1 cellular context compared by ENCODE assay signal in the genomic region with DNA sequence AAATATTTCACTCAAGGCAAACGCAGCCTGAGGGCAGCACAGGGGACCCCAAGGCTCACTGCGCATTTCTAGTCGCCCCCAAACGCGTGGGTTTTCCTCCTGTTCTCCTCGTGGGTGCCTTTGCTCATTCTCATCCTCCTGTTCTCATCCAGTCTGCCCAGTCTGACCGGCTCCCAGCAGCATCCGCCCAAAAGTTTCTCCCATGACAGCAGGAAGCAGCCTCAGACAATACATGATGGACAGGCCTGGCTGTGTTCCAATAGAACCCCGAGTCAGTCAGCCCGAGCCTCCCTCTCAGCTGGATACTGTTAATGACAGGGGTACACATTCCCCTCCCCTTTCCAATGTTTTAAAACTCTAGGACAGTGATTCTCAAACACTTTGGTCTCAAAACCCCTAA.
TF ChIP-seq lines count a peak whose summit lies in the region.

No MANE protein-coding gene starts in this region.

TF ChIP-seq in H1, 55 proteins besides CTCF, POLR2A, EP300 and RAD21:
- no peak for TF ChIP-seq ATF3 (IDR thresholded peaks at IDR 0.05; ENCODE audit: insufficient read depth, low read depth, low read length)
- TF ChIP-seq BRCA1 (IDR thresholded peaks at IDR 0.05; ENCODE audit: low read depth, low read length), result no peak
- TF ChIP-seq ASH2L (IDR thresholded peaks at IDR 0.05; ENCODE audit: low read length), result no peak
- TF ChIP-seq CEBPB (IDR thresholded peaks at IDR 0.05; ENCODE audit: low read depth, low read length), result no peak
- TF ChIP-seq KDM5A (IDR thresholded peaks at IDR 0.05; ENCODE audit: low read length), result no peak
- TF ChIP-seq RNF2 (IDR thresholded peaks at IDR 0.05; ENCODE audit: borderline replicate concordance, low read depth, low read length, missing control alignments, poor library complexity, severe bottlenecking), result no peak
- TF ChIP-seq CBX8 (IDR thresholded peaks at IDR 0.05; ENCODE audit: borderline replicate concordance, low read depth, low read length), result no peak
- TF ChIP-seq TBP (IDR thresholded peaks at IDR 0.05; ENCODE audit: low read depth, low read length), result no peak
- no peak for TF ChIP-seq KDM4A (IDR thresholded peaks at IDR 0.05; ENCODE audit: low read depth, low read length, severe bottlenecking)
- TF ChIP-seq JUN (IDR thresholded peaks at IDR 0.05; ENCODE audit: low read depth, low read length), result no peak
- no peak for TF ChIP-seq MAFK (IDR thresholded peaks at IDR 0.05; ENCODE audit: low read depth, low read length)
- no peak for TF ChIP-seq KDM1A (IDR thresholded peaks at IDR 0.05; ENCODE audit: borderline replicate concordance, low read length)
- no peak for TF ChIP-seq ZNF274 (IDR thresholded peaks at IDR 0.05; ENCODE audit: borderline replicate concordance, extremely low read depth, low read length)
- no peak for TF ChIP-seq PHF8 (conservative IDR thresholded peaks at IDR 0.05; ENCODE audit: low read depth, low read length)
- no peak for TF ChIP-seq CTBP2 (IDR thresholded peaks at IDR 0.05; ENCODE audit: borderline replicate concordance, insufficient read depth, insufficient read length, low read length)
- no peak for TF ChIP-seq BCL11A (IDR thresholded peaks at IDR 0.05; ENCODE audit: low read depth in 2 of 2, low read length in 2 of 2)
